11 cellular contexts compared by ENCODE assay signal in the genomic region with DNA sequence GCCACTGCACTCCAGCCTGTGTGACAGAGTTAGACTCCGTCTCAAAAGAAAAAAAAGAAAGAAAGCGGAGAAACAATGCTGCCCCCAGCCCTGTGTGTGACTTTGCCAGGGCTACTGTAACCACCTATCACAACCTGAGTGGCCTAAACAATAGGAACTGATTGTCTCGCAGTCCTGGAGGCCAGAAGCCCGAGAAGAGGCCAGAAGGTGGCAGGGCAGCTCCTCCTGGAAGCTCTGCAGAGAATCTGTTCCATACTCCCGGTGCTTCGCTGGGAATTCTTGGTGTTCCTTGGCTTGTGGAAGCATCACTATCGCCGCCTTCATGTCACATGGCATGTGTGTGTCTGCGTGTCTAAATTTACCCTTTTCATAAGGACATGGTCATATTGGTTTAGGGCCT. TPM values are rescaled to one million over a fixed set of nuclear protein-coding genes. Genes with fewer than 3 reads are reported as not detected.
DNase-seq lines count a peak whose midpoint lies in the region; ATAC-seq and TF ChIP-seq lines count a peak whose summit lies in the region.
"Had no signal": no experiment of that assay in that cellular context is flagged by ENCODE, and none has a peak within 500 bp of the region (broad histone marks: within the 10 kb centered on the region; RNA-seq: fewer than 3 reads in every experiment).

No MANE protein-coding gene starts in this region.

- H2AFZ ChIP-seq in neural progenitor cell (replicated peaks): no peak overlapping the region

- H3K27me3 Mint-ChIP-seq in HFFc6 (ENCODE audit: insufficient read depth) (peaks cover 3% of the 10 kb centered on the region), neural crest cell (ENCODE audit: low read depth) (no peaks in the 10 kb centered on the region), neural progenitor cell (ENCODE audit: insufficient read depth, low read depth) (peaks cover 7% of the 10 kb centered on the region)

- no peaks in the 10 kb centered on the region for H3K79me2 ChIP-seq in neural progenitor cell (ENCODE audit: low read depth)

- H3K4me1 Mint-ChIP-seq in HFFc6 (ENCODE audit: low read depth) (peaks cover 28% of the 10 kb centered on the region), neural crest cell (peaks cover 37% of the 10 kb centered on the region), neural progenitor cell (peaks cover 26% of the 10 kb centered on the region)

- H3K36me3 Mint-ChIP-seq in HFFc6 (ENCODE audit: low read depth) (no peaks in the 10 kb centered on the region), neural crest cell (ENCODE audit: low read depth) (no peaks in the 10 kb centered on the region), neural progenitor cell (no peaks in the 10 kb centered on the region)

- 87 to 98% methylated on average over 9 of the region's 9 CpGs for WGBS in testis, 2 donors

- H3K4me3 ChIP-seq in testis (no peak overlapping the region), neural progenitor cell (no peak overlapping the region)

- H3K27me3 ChIP-seq in testis (no peaks in the 10 kb centered on the region), neural progenitor cell (no peaks in the 10 kb centered on the region)

- H3K4me3 Mint-ChIP-seq in HFFc6 (no peak overlapping the region), neural crest cell (no peak overlapping the region), neural progenitor cell (no peak overlapping the region)

- H3K9me3 ChIP-seq in testis (no peaks in the 10 kb centered on the region), neural progenitor cell (ENCODE audit: low read depth) (no peaks in the 10 kb centered on the region)

- no peaks in the 10 kb centered on the region for H4K20me1 ChIP-seq in neural progenitor cell (ENCODE audit: low read depth)

- ATAC-seq in HG02623 (IDR thresholded peaks at IDR 0.05; ENCODE audit: unreplicated experiment): no peak

- DNase-seq in NCI-H2196 (lab: John Stamatoyannopoulos, UW; ENCODE audit: unreplicated experiment) (peak; percentile 41), NCI-H2196 treated with DMSO at 0.1 percent for 48 hours (lab: John Stamatoyannopoulos, UW; ENCODE audit: unreplicated experiment) (no peak), HFFc6 (peak; percentile 40), cerebellar cortex (ENCODE audit: low spot score) (peak; percentile 34), neural crest cell (ENCODE audit: low read depth, low spot score) (no peak), testis (no peak), neural progenitor cell (ENCODE audit: low spot score) (no peak)
- DNase-seq: OCI-M1 had no signal

- no peaks in the 10 kb centered on the region for H3K9me3 Mint-ChIP-seq in HFFc6
- no peaks in the 10 kb centered on the region for H3K9me3 Mint-ChIP-seq in neural crest cell
- peaks cover 16% of the 10 kb centered on the region for H3K9me3 Mint-ChIP-seq in neural progenitor cell

- TF ChIP-seq CTCF in HFFc6 (IDR thresholded peaks at IDR 0.05): peak; percentile 60
- TF ChIP-seq CTCF in neural crest cell (conservative IDR thresholded peaks at IDR 0.05): peak; percentile 18
- no peak for TF ChIP-seq CTCF in testis (IDR thresholded peaks at IDR 0.05)
- TF ChIP-seq CTCF in neural progenitor cell (IDR thresholded peaks at IDR 0.05): no peak

- intact Hi-C loops in testis (cut with DNase I; ENCODE audit: low total_unique reads): no loop called here

- no peak overlapping the region for H3K4me2 ChIP-seq in neural progenitor cell

- no peak overlapping the region for H3K27ac ChIP-seq in testis
- no peak overlapping the region for H3K27ac ChIP-seq in neural progenitor cell
- H3K27ac ChIP-seq: HL-60 had no signal

- H3K9ac ChIP-seq in neural progenitor cell: no peak overlapping the region

- TF ChIP-seq POLR2A in testis (IDR thresholded peaks at IDR 0.05): no peak

- H3K27ac Mint-ChIP-seq in HFFc6: peak overlapping the region; percentile 44; the same call in 1 of the 2 replicates
- H3K27ac Mint-ChIP-seq in neural crest cell (ENCODE audit: unreplicated experiment): no peak overlapping the region
- H3K27ac Mint-ChIP-seq in neural progenitor cell: no peak overlapping the region

- H3K4me1 ChIP-seq in testis (no peaks in the 10 kb centered on the region), neural progenitor cell (peaks cover 25% of the 10 kb centered on the region)

- H3K36me3 ChIP-seq in testis (ENCODE audit: low read depth, missing control alignments): no peaks in the 10 kb centered on the region
- H3K36me3 ChIP-seq in neural progenitor cell: no peaks in the 10 kb centered on the region

- peaks cover 16% of the 10 kb centered on the region for H3F3A ChIP-seq in neural progenitor cell (ENCODE audit: low read depth)

RNA-seq across cellular contexts. Expression of a gene that starts 14.4 kb away (rescaled TPM):
- total RNA-seq in HFFc6 (2021; fragmentation: NEBNext Ultra II Directional; extraction: Animal tissue kit (Norgen Biotek cat#: 25700)): under 1 TPM in 4 of 6 experiments, not detected in 2; 0.13 to 0.36 (median 0.25) TPM
- total RNA-seq in neural crest cell: not detected in 2 replicates
- 1 to 10 TPM; 3.2 TPM for total RNA-seq in testis
- 6.3 TPM for polyA plus RNA-seq in testis (ENCODE audit: insufficient read depth, low read depth, low replicate concordance)
- 0.43 TPM in 1 of 2 replicates, not detected in the other for total RNA-seq in neural progenitor cell (ENCODE audit: low replicate concordance)
- polyA plus RNA-seq: neural cell had no signal

RNA-seq across cellular contexts. Expression of a gene that starts 22.4 kb away (rescaled TPM):
- total RNA-seq in HFFc6 (2021; fragmentation: NEBNext Ultra II Directional; extraction: Animal tissue kit (Norgen Biotek cat#: 25700)): 100 to 1,000 TPM in 4 of 6 experiments, 10 to 100 TPM in 2; 90.6 to 107 (median 102) TPM
- 37.1 and 38.5 TPM in 2 replicates for total RNA-seq in neural crest cell
- total RNA-seq in testis: 10 to 100 TPM; 25.5 to 33.5 TPM
- polyA plus RNA-seq in testis (ENCODE audit: insufficient read depth, low read depth, low replicate concordance): 17.4 TPM
- total RNA-seq in neural progenitor cell (ENCODE audit: low replicate concordance): 18.9 and 40.7 TPM in 2 replicates

RNA-seq across cellular contexts. Expression of a gene that starts 38.6 kb away (rescaled TPM):
- total RNA-seq in HFFc6 (2021; fragmentation: NEBNext Ultra II Directional; extraction: Animal tissue kit (Norgen Biotek cat#: 25700)): not detected
- total RNA-seq in neural crest cell (not detected in 2 replicates), testis (not detected), neural progenitor cell (ENCODE audit: low replicate concordance) (not detected in 2 replicates)
- polyA plus RNA-seq in testis (ENCODE audit: insufficient read depth, low read depth, low replicate concordance): not detected
- polyA plus RNA-seq: neural cell had no signal

Comparison
In these comparisons a context has a peak if more than half of its experiments do, and no peak if none do; other contexts are left out.
1. DNase-seq: peak in NCI-H2196 (single experiment), HFFc6 (single experiment) and cerebellar cortex (single experiment); none in NCI-H2196 treated with DMSO at 0.1 percent for 48 hours (single experiment), neural crest cell (single experiment), testis (single experiment) and neural progenitor cell (single experiment).
2. CTCF ChIP-seq: peak in HFFc6 (single experiment) and neural crest cell (single experiment); none in testis (0 of 3) and neural progenitor cell (single experiment).